Comparison of ENCODE assay signal across 8 cellular contexts in genomic region chr3:36380171-36381031, GRCh38. TPM values are rescaled to one million over a fixed set of nuclear protein-coding genes. Genes with fewer than 3 reads are reported as not detected.
DNase-seq lines count a peak whose midpoint lies in the region; ATAC-seq, FAIRE-seq and TF ChIP-seq lines count a peak whose summit lies in the region.

Gene STAC, plus strand, starts transcription at chr3:36380504. Its CDS starts 140 bp downstream, at chr3:36380644.

- intact Hi-C loops in A673 (cut with micrococcal nuclease; ENCODE audit: unreplicated experiment) (no loop called here), Panc1 (cut with micrococcal nuclease; ENCODE audit: unreplicated experiment) (no loop called here), mucosa of descending colon (cut with DNase I, micrococcal nuclease) (no loop called here)

- H3K9me3 ChIP-seq in A673 (ENCODE audit: low read depth, low read length, poor library complexity, severe bottlenecking) = no peaks in the 10 kb centered on the region
- no peaks in the 10 kb centered on the region for H3K9me3 ChIP-seq in Panc1 (ENCODE audit: control insufficient read depth, insufficient read depth, low read depth, low read length)
- no peaks in the 10 kb centered on the region for H3K9me3 ChIP-seq in mucosa of descending colon

- H3K4me3 ChIP-seq in A673 (ENCODE audit: low read depth, low read length, poor library complexity, severe bottlenecking) = peak within 1 kb of the TSS; percentile 50
- H3K4me3 ChIP-seq in Panc1 (ENCODE audit: low read depth in 2 of 2, low read length in 2 of 2) = peak within 1 kb of the TSS; percentile 73 to 89
- no peak within 1 kb of the TSS for H3K4me3 ChIP-seq in mucosa of descending colon

- no TSS peak for BruUV-seq in A673 (replicated peaks; lab: Mats Ljungman, UMichigan)
- BruUV-seq in Panc1 (replicated peaks; lab: Mats Ljungman, UMichigan) = no TSS peak

- peaks cover 14% of the 10 kb centered on the region for H3K27me3 ChIP-seq in A673 (replicated peaks; ENCODE audit: insufficient read depth, low read depth, low read length, poor library complexity)
- H3K27me3 ChIP-seq in Panc1 (ENCODE audit: control insufficient read depth, insufficient read depth, low read length) = no peaks in the 10 kb centered on the region

- H3K36me3 ChIP-seq in A673 (ENCODE audit: insufficient read depth, low read length, poor library complexity, severe bottlenecking) (no peaks in the 10 kb centered on the region), Panc1 (ENCODE audit: control insufficient read depth, insufficient read depth, low read length) (no peaks in the 10 kb centered on the region), mucosa of descending colon (ENCODE audit: low read depth) (no peaks in the 10 kb centered on the region)

- in situ Hi-C loops in GM13976 (cut with MboI; ENCODE audit: low sequenced_read_pairs, unreplicated experiment) (no loop called here), Panc1 (cut with HindIII; ENCODE audit: low pct_unique_long_range_greater_than_20kb, low sequenced_read_pairs) (no loop called here)

- POLR2A ChIA-PET in A673 (lab: Charles Lee; ENCODE audit: low non-redundant PET) (no interaction called here), Panc1 (lab: Charles Lee) (no interaction called here)

- FAIRE-seq in urothelium cell line (lab: Jason Lieb, UNC) = peak; percentile 87

- peak; percentile 4 for DNase-seq in A673 (ENCODE audit: low spot score)
- DNase-seq in GM13976 (ENCODE audit: low spot score) = peak; percentile 17
- DNase-seq in Panc1 (ENCODE audit: low read depth, low spot score) = no peak
- DNase-seq in ecto neural progenitor cell (ENCODE audit: low spot score) = peak; percentile 79
- peak in 2 of 3 donors; percentile 32 to 45 for DNase-seq in mucosa of descending colon
- peak; percentile 82 for DNase-seq in urothelium cell line (ENCODE audit: low spot score)
- no peak for DNase-seq in pons (ENCODE audit: low spot score)

- H3K4me1 ChIP-seq in A673 (ENCODE audit: insufficient read depth, low read length, poor library complexity, severe bottlenecking) (no peaks in the 10 kb centered on the region), Panc1 (ENCODE audit: control insufficient read depth, insufficient read depth, low read length) (peaks cover 3% of the 10 kb centered on the region; the same call in 1 of the 2 replicates), mucosa of descending colon (ENCODE audit: low read depth) (peaks cover 4% of the 10 kb centered on the region)

- peak; percentile 96 for ATAC-seq in Panc1
- peak; percentile 55 for ATAC-seq in mucosa of descending colon
- no peak for ATAC-seq in GM19455 (IDR thresholded peaks at IDR 0.05; ENCODE audit: unreplicated experiment)

- no peak within 1 kb of the TSS for H3K27ac ChIP-seq in A673 (ENCODE audit: low read depth, low read length, poor library complexity, severe bottlenecking)
- peak within 1 kb of the TSS; percentile 77 for H3K27ac ChIP-seq in Panc1 (ENCODE audit: low read length)

- CTCF ChIA-PET in A673 (lab: Charles Lee) (no interaction called here), Panc1 (lab: Charles Lee) (no interaction called here)

- TF ChIP-seq CTCF in A673 (conservative IDR thresholded peaks at IDR 0.05; ENCODE audit: low read depth, low read length) (no peak), GM13976 (IDR thresholded peaks at IDR 0.05; ENCODE audit: borderline replicate concordance, control extremely low read depth, extremely low read depth, insufficient read depth, missing control alignments) (no peak), Panc1 (IDR thresholded peaks at IDR 0.05) (no peak), mucosa of descending colon (IDR thresholded peaks at IDR 0.05) (no peak)

RNA-seq across cellular contexts. Expression of gene STAC, which starts in this region (rescaled TPM):
- 1.9 and 2.0 TPM in 2 replicates for total RNA-seq in A673 (2021)
- 18.8 TPM for total RNA-seq in Panc1 (2021; ENCODE audit: unreplicated experiment)
- polyA plus RNA-seq in Panc1 (2012; ENCODE audit: insufficient read length) = 18.4 TPM
- 1 to 10 TPM in 1 of 3 donors, under 1 TPM in 1, not detected in 1; 0.43 to 4.5 TPM for total RNA-seq in mucosa of descending colon

Comparison
In these comparisons a context has a peak if more than half of its experiments do, and no peak if none do; other contexts are left out.
1. DNase-seq: peak in A673 (single experiment), GM13976 (single experiment), ecto neural progenitor cell (single experiment), mucosa of descending colon (2 of 3) and urothelium cell line (single experiment); none in Panc1 (single experiment) and pons (single experiment).